17 cellular contexts compared by ENCODE assay signal in the genomic region with DNA sequence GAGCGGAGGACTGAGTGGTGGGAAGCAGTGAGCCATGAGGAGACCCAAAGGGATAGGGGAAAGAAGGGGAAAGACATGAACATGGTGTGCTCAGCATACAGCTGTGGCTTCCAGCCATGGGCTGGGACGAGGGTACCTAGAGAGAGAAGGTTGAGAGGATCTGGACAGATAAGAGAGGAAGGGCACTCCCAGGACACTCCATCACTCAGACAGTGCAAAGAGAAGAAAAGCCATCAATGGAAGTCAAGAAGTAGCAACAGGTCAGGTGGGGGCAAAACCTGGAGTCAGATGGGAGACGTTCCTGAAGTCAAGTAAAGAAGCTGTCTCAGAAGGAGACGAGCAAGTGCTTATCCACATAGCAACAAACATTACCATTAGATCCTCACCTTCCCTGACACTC. TPM values are rescaled to one million over a fixed set of nuclear protein-coding genes. Genes with fewer than 3 reads are reported as not detected.
DNase-seq lines count a peak whose midpoint lies in the region; ATAC-seq and TF ChIP-seq lines count a peak whose summit lies in the region.
"Had no signal": no experiment of that assay in that cellular context is flagged by ENCODE, and none has a peak within 500 bp of the region (broad histone marks: within the 10 kb centered on the region; RNA-seq: fewer than 3 reads in every experiment).

No MANE protein-coding gene starts in this region.

- intact Hi-C loops in Right ventricle myocardium superior (cut with DNase I) (no loop called here), cardiac septum (cut with DNase I) (no loop called here), esophagus muscularis mucosa (cut with DNase I) (no loop called here)

- no peaks in the 10 kb centered on the region for H3K4me1 Mint-ChIP-seq in activated naive CD4-positive, alpha-beta T cell treated with anti-CD3 and anti-CD28 coated beads, Interleukin-2, amount 10 ng/mL, durations not matched to agents 7 days and 5 days
- peaks cover 9% of the 10 kb centered on the region for H3K4me1 Mint-ChIP-seq in glutamatergic neuron (ENCODE audit: low read depth, unreplicated experiment)
- H3K4me1 Mint-ChIP-seq: CD14-positive monocyte; CD4-positive, alpha-beta memory T cell had no signal

- WGBS in esophagus muscularis mucosa, result 87% methylated on average over 4 of the region's 4 CpGs
- WGBS in trophoblast cell (ENCODE audit: extremely low coverage, insufficient coverage, insufficient read length), result no CpG with 5 or more reads among the region's 4 CpGs

- no peaks in the 10 kb centered on the region for H3K36me3 ChIP-seq in HEK293 (ENCODE audit: control insufficient read depth in 2 of 2, insufficient read depth in 1 of 2, low read length in 2 of 2)
- H3K36me3 ChIP-seq in esophagus muscularis mucosa, result no peaks in the 10 kb centered on the region
- no peaks in the 10 kb centered on the region for H3K36me3 ChIP-seq in trophoblast cell (ENCODE audit: control insufficient read depth in 1 of 2, insufficient read depth in 2 of 2, low read length in 2 of 2)
- H3K36me3 ChIP-seq: HAP-1 had no signal

- H3K4me3 Mint-ChIP-seq in activated naive CD4-positive, alpha-beta T cell treated with anti-CD3 and anti-CD28 coated beads, Interleukin-2, amount 10 ng/mL, durations not matched to agents 7 days and 5 days, result no peak overlapping the region
- no peak overlapping the region for H3K4me3 Mint-ChIP-seq in glutamatergic neuron (ENCODE audit: unreplicated experiment)
- H3K4me3 Mint-ChIP-seq: CD4-positive, alpha-beta memory T cell had no signal

- H3K36me3 Mint-ChIP-seq in activated naive CD4-positive, alpha-beta T cell treated with anti-CD3 and anti-CD28 coated beads, Interleukin-2, amount 10 ng/mL, durations not matched to agents 7 days and 5 days, result no peaks in the 10 kb centered on the region
- H3K36me3 Mint-ChIP-seq in glutamatergic neuron (ENCODE audit: unreplicated experiment), result no peaks in the 10 kb centered on the region
- H3K36me3 Mint-ChIP-seq: CD4-positive, alpha-beta memory T cell had no signal

- no peaks in the 10 kb centered on the region for H3K4me1 ChIP-seq in HEK293 (ENCODE audit: control insufficient read depth, insufficient read depth, low read length)
- no peaks in the 10 kb centered on the region for H3K4me1 ChIP-seq in esophagus muscularis mucosa
- peaks cover 7 to 16% of the 10 kb centered on the region in 2 experiments for H3K4me1 ChIP-seq in trophoblast cell (ENCODE audit: control insufficient read depth in 1 of 2, insufficient read depth in 2 of 2, low read length in 2 of 2)
- H3K4me1 ChIP-seq: A549, HAP-1 had no signal

- H3K27me3 ChIP-seq in esophagus muscularis mucosa, result no peaks in the 10 kb centered on the region
- H3K27me3 ChIP-seq in trophoblast cell (ENCODE audit: insufficient read depth, low read length), result no peaks in the 10 kb centered on the region

- H3K14ac ChIP-seq in trophoblast cell (ENCODE audit: low read length), result peak overlapping the region; percentile 15

- POLR2A ChIA-PET in HEK293 (lab: Yijun Ruan, JAX), result no interaction called here

- H3K23ac ChIP-seq in trophoblast cell (ENCODE audit: low read length), result no peak overlapping the region

- H3K9me3 ChIP-seq in HEK293 (ENCODE audit: control insufficient read depth, insufficient read depth, low read depth, low read length) (no peaks in the 10 kb centered on the region), esophagus muscularis mucosa (no peaks in the 10 kb centered on the region), trophoblast cell (ENCODE audit: insufficient read depth, low read depth, low read length) (no peaks in the 10 kb centered on the region)
- H3K9me3 ChIP-seq: A549, HAP-1 had no signal

- TF ChIP-seq CTCF in HEK293 (tag by site-specific recombination; IDR thresholded peaks at IDR 0.05) (no peak), esophagus muscularis mucosa (IDR thresholded peaks at IDR 0.05) (no peak), glutamatergic neuron (IDR thresholded peaks at IDR 0.05; ENCODE audit: partially characterized antibody, unreplicated experiment) (no peak)

- peak overlapping the region; percentile 48 for H2BK12ac ChIP-seq in trophoblast cell (ENCODE audit: low read length)

- H2AFZ ChIP-seq in trophoblast cell (ENCODE audit: insufficient read depth, low read length, poor library complexity), result no peak overlapping the region

- H4K8ac ChIP-seq in trophoblast cell (ENCODE audit: low read depth, low read length), result no peak overlapping the region

- no peaks in the 10 kb centered on the region for H3K79me2 ChIP-seq in trophoblast cell (ENCODE audit: control insufficient read depth, insufficient read depth, low read length, poor library complexity)

- H3K4me3 ChIP-seq in HEK293 (ENCODE audit: low read depth, low read length) (no peak overlapping the region), esophagus muscularis mucosa (no peak overlapping the region), trophoblast cell (ENCODE audit: low read depth, low read length) (no peak overlapping the region)
- H3K4me3 ChIP-seq: A549, HAP-1 had no signal

- H3K9me3 Mint-ChIP-seq in activated naive CD4-positive, alpha-beta T cell treated with anti-CD3 and anti-CD28 coated beads, Interleukin-2, amount 10 ng/mL, durations not matched to agents 7 days and 5 days, result peaks cover 2% of the 10 kb centered on the region
- H3K9me3 Mint-ChIP-seq in glutamatergic neuron (ENCODE audit: unreplicated experiment), result peaks cover 1% of the 10 kb centered on the region
- H3K9me3 Mint-ChIP-seq: CD4-positive, alpha-beta memory T cell had no signal

- H3K4ac ChIP-seq in trophoblast cell (ENCODE audit: low read depth, low read length), result no peak overlapping the region

- peak overlapping the region; percentile 5 for H2AK5ac ChIP-seq in trophoblast cell (ENCODE audit: low read length)

- no peak for TF ChIP-seq EP300 in esophagus muscularis mucosa (IDR thresholded peaks at IDR 0.05)

- peak overlapping the region; percentile 6 for H2BK120ac ChIP-seq in trophoblast cell (ENCODE audit: insufficient read depth, low read length, poor library complexity)

- DNase-seq in Right ventricle myocardium superior (no peak), cardiac septum (ENCODE audit: low spot score) (no peak), esophagus muscularis mucosa (ENCODE audit: extremely low spot score) (peak; percentile 88), trophoblast cell (no peak), glutamatergic neuron (no peak), SKM-1 (lab: John Stamatoyannopoulos, UW; ENCODE audit: unreplicated experiment) (no peak)
- DNase-seq in activated naive CD4-positive, alpha-beta T cell treated with anti-CD3 and anti-CD28 coated beads, Interleukin-2, amount 10 ng/mL, durations not matched to agents 7 days and 5 days, result no peak
- DNase-seq: AML-193; CD4-positive, alpha-beta memory T cell; DMS153; DMS79; GDM1 had no signal

- H4K91ac ChIP-seq in trophoblast cell (ENCODE audit: low read depth, low read length), result peak overlapping the region; percentile 33

- TF ChIP-seq POLR2A in esophagus muscularis mucosa (IDR thresholded peaks at IDR 0.05; ENCODE audit: low read depth), result no peak

- ATAC-seq in Right ventricle myocardium superior (ENCODE audit: poor library complexity), result peak; percentile 18
- ATAC-seq: A549 had no signal

- H2BK5ac ChIP-seq in trophoblast cell (ENCODE audit: low read depth, low read length, poor library complexity), result peak overlapping the region; percentile 2

- no peak overlapping the region for H3K9ac ChIP-seq in trophoblast cell (ENCODE audit: low read length)

- H4K12ac ChIP-seq in trophoblast cell (ENCODE audit: low read depth, low read length), result no peak overlapping the region

- H3K18ac ChIP-seq in trophoblast cell (ENCODE audit: low read length), result no peak overlapping the region

- no peak overlapping the region for H3K4me2 ChIP-seq in trophoblast cell (ENCODE audit: low read length)
- H3K4me2 ChIP-seq: A549 had no signal

- CTCF ChIA-PET in HEK293 (lab: Yijun Ruan, JAX), result interaction anchor here (0.6 to 1.9 kb wide), 4 partner anchors 16 to 1071 kb away, joined by 3 to 4 read pairs (median 3); no protein-coding TSS in a partner anchor
- CTCF ChIA-PET in activated naive CD4-positive, alpha-beta T cell treated with anti-CD3 and anti-CD28 coated beads, Interleukin-2, amount 10 ng/mL, durations not matched to agents 7 days and 5 days (lab: Charles Lee), result no interaction called here

- no peak overlapping the region for H3K27ac ChIP-seq in HEK293 (ENCODE audit: extremely low read depth, low read depth, low read length)
- H3K27ac ChIP-seq in esophagus muscularis mucosa (replicated peaks in 1 of 4), result no peak overlapping the region
- no peak overlapping the region for H3K27ac ChIP-seq in trophoblast cell (ENCODE audit: low read depth, low read length)
- H3K27ac ChIP-seq: 22Rv1, A549 had no signal

- peaks cover 7% of the 10 kb centered on the region for H3K79me1 ChIP-seq in trophoblast cell (ENCODE audit: low read length)

- H3K27me3 Mint-ChIP-seq in activated naive CD4-positive, alpha-beta T cell treated with anti-CD3 and anti-CD28 coated beads, Interleukin-2, amount 10 ng/mL, durations not matched to agents 7 days and 5 days, result peaks cover 31% of the 10 kb centered on the region
- peaks cover 3% of the 10 kb centered on the region for H3K27me3 Mint-ChIP-seq in glutamatergic neuron (ENCODE audit: unreplicated experiment)

- no peak overlapping the region for H3K27ac Mint-ChIP-seq in activated naive CD4-positive, alpha-beta T cell treated with anti-CD3 and anti-CD28 coated beads, Interleukin-2, amount 10 ng/mL, durations not matched to agents 7 days and 5 days
- no peak overlapping the region for H3K27ac Mint-ChIP-seq in glutamatergic neuron (ENCODE audit: unreplicated experiment)
- H3K27ac Mint-ChIP-seq: CD14-positive monocyte; CD4-positive, alpha-beta memory T cell had no signal

TF ChIP-seq in HEK293, 187 proteins besides CTCF, POLR2A, EP300 and RAD21:
- no peak for TF ChIP-seq ZNF600 (tag by site-specific recombination; IDR thresholded peaks at IDR 0.05)
- peak; percentile 76 for TF ChIP-seq SCRT2 (tag by site-specific recombination; IDR thresholded peaks at IDR 0.05)

RNA-seq across cellular contexts. Expression of a gene that starts 40.2 kb away (rescaled TPM):
- 35.4 TPM for total RNA-seq in Right ventricle myocardium superior
- total RNA-seq in cardiac septum, result 61.2 TPM
- 10 to 100 TPM; 42.6 to 62.1 (median 50.9) TPM for total RNA-seq in esophagus muscularis mucosa
- 63.6 and 64.8 TPM in 2 replicates for polyA plus RNA-seq in trophoblast cell (2013)
- total RNA-seq in glutamatergic neuron (ENCODE audit: unreplicated experiment), result 33.3 TPM
